8 cellular contexts compared by ENCODE assay signal in genomic region chr10:101031128-101031795, GRCh38. TPM values are rescaled to one million over a fixed set of nuclear protein-coding genes. Genes with fewer than 3 reads are reported as not detected.
A peak's percentile ranks its signal among the peaks of the same experiment; 100 is the strongest.
DNase-seq lines count a peak whose midpoint lies in the region; ATAC-seq and TF ChIP-seq lines count a peak whose summit lies in the region.

PDZD7 (minus strand) TSS chr10:101031129; CDS start chr10:101030219, 910 bp downstream.
A gene with protein sequence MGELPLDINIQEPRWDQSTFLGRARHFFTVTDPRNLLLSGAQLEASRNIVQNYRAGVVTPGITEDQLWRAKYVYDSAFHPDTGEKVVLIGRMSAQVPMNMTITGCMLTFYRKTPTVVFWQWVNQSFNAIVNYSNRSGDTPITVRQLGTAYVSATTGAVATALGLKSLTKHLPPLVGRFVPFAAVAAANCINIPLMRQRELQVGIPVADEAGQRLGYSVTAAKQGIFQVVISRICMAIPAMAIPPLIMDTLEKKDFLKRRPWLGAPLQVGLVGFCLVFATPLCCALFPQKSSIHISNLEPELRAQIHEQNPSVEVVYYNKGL (plus strand): TSS chr10:101031234. CDS start chr10:101034695, 3,461 bp downstream.

- peak within 1 kb of the TSS; percentile 83 for H3K4me3 Mint-ChIP-seq in endothelial cell (ENCODE audit: unreplicated experiment)

- TF ChIP-seq CTCF in endothelial cell (IDR thresholded peaks at IDR 0.05; ENCODE audit: unreplicated experiment) = no peak

- peaks cover 19% of the 10 kb centered on the region for H3K27me3 Mint-ChIP-seq in endothelial cell (ENCODE audit: unreplicated experiment)

- H3K36me3 Mint-ChIP-seq in endothelial cell (ENCODE audit: low read depth, unreplicated experiment) = peaks cover 8% of the 10 kb centered on the region

- DNase-seq in CMK (ENCODE audit: low read depth) (peak; percentile 81), HT1080 (ENCODE audit: low read depth) (peak; percentile 89), NOMO-1 treated with dmso at 0.1 percent for 144 hours (lab: John Stamatoyannopoulos, UW; ENCODE audit: unreplicated experiment) (peak; percentile 92), activated T-cell treated with anti-CD3 and anti-CD28 coated beads for 1 hour (ENCODE audit: low read depth) (peak; percentile 96), endothelial cell (ENCODE audit: low spot score) (peak; percentile 92), middle frontal gyrus (ENCODE audit: extremely low spot score, low spot score) (peak; percentile 89)
- DNase-seq in stimulated activated CD8-positive, alpha-beta memory T cell treated with anti-CD3 and anti-CD28 coated beads, Interleukin-2, amount 100 ng/mL, for 1 hour (ENCODE audit: low read depth in 2 of 2) = peak; percentile 89 to 95

- ATAC-seq in GM21381 (IDR thresholded peaks at IDR 0.05; ENCODE audit: unreplicated experiment) = peak; percentile 89

- H3K27ac Mint-ChIP-seq in endothelial cell (ENCODE audit: unreplicated experiment) = no peak within 1 kb of the TSS

- H3K9me3 Mint-ChIP-seq in endothelial cell (ENCODE audit: unreplicated experiment) = no peaks in the 10 kb centered on the region

- H3K4me1 Mint-ChIP-seq in endothelial cell (ENCODE audit: unreplicated experiment) = peaks cover 25% of the 10 kb centered on the region

RNA-seq across cellular contexts. Expression of gene PDZD7, which starts in this region (rescaled TPM):
- 0.80 and 1.6 TPM in 2 replicates for total RNA-seq in HT1080 (2014; rRNA removed; shearing (Covaris generic))
- polyA plus RNA-seq in HT1080 (2015; cell fraction: cytosol; rRNA removed) = 1.2 and 1.3 TPM in 2 replicates
- 2.8 and 4.4 TPM in 2 replicates for polyA plus RNA-seq in HT1080 (2015; cell fraction: nucleus; rRNA removed)
- total RNA-seq in endothelial cell (ENCODE audit: unreplicated experiment) = 0.54 TPM

RNA-seq across cellular contexts. Expression of the second gene that starts in this region (rescaled TPM):
- 70.2 and 76.3 TPM in 2 replicates for total RNA-seq in HT1080 (2014; rRNA removed; shearing (Covaris generic))
- 49.4 and 49.8 TPM in 2 replicates for polyA plus RNA-seq in HT1080 (2015; cell fraction: cytosol; rRNA removed)
- polyA plus RNA-seq in HT1080 (2015; cell fraction: nucleus; rRNA removed) = 160 and 189 TPM in 2 replicates
- total RNA-seq in endothelial cell (ENCODE audit: unreplicated experiment) = 27.1 TPM

Comparison
In these comparisons a context has a peak if more than half of its experiments do, and no peak if none do; other contexts are left out.
1. Peak in every context shown above with its lines: DNase-seq and ATAC-seq.